Comparison of ENCODE assay signal across 1 cellular context in genomic region chrX:51795136-51795535, GRCh38.
TF ChIP-seq lines count a peak whose summit lies in the region.

No MANE protein-coding gene starts in this region.

TF ChIP-seq in GM12878, 131 proteins besides CTCF, POLR2A, EP300 and RAD21 (continued from another document):
- TF ChIP-seq E4F1 (IDR thresholded peaks at IDR 0.05; ENCODE audit: borderline replicate concordance, partially characterized antibody): no peak
- no peak for TF ChIP-seq CBX5 (IDR thresholded peaks at IDR 0.05; ENCODE audit: low read depth)
- TF ChIP-seq STAT1 (conservative IDR thresholded peaks at IDR 0.05): no peak
- TF ChIP-seq BHLHE40 (IDR thresholded peaks at IDR 0.05; ENCODE audit: borderline replicate concordance in 1 of 2, low read depth in 2 of 2, low read length in 1 of 2): no peak
